8 cellular contexts compared by ENCODE assay signal in the genomic region with DNA sequence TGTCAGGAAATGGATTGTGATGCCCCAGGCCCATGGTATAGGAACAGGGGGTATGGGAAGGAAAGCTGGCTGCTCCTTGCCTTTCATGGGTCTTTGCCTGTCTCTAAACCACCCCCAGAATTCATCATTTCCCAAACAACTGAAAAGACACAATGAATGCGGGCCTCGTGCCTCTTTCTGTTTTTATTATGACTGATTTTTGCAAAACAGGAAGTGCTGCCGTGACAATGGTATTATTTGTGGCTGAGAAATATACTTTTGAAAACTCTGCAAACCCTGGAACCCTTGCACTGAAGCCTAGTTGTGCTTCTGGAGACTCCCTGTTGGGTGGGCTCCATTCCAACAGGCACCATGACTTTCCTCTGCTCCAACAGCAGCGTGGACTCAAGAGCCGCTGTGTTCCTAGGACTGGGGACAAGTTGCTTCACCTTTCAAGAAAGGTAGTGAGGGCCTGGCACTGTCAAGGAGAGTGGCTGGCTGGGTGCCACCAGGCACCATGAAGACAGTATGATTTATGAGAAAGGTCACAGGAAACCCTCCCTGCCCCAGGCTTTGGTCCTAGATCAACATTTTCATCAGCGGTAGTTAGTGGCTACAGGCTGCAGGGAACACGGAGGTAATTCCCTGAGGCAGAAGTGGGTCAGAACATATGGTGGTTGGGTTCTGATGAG. TPM values are rescaled to one million over a fixed set of nuclear protein-coding genes. Genes with fewer than 3 reads are reported as not detected.
DNase-seq lines count a peak whose midpoint lies in the region; ATAC-seq lines count a peak whose summit lies in the region.

No MANE protein-coding gene starts in this region.

- peak; percentile 25 to 78 (median 59) for DNase-seq in right cardiac atrium
- DNase-seq in left ventricle myocardium superior = no peak
- DNase-seq in activated effector memory CD4-positive, alpha-beta T cell treated with anti-CD3 and anti-CD28 coated beads, Interleukin-2, amount 50 U/mL, for 16 hours = peak; percentile 73
- peak in 1 of 2 donors; percentile 69 for DNase-seq in left colon
- DNase-seq in NCI-H446 treated with DMSO at 0.1 percent for 48 hours (lab: John Stamatoyannopoulos, UW) = no peak
- DNase-seq in NCI-H1092 (lab: John Stamatoyannopoulos, UW) = no peak
- DNase-seq in SW480 (ENCODE audit: low spot score) = no peak

- peaks cover 4% of the 10 kb centered on the region for H3K4me1 ChIP-seq in right cardiac atrium (ENCODE audit: control insufficient read depth, insufficient read depth, low read length)

- WGBS in right cardiac atrium = 55% methylated on average over 7 of the region's 7 CpGs

- intact Hi-C loops in right cardiac atrium (cut with DNase I) = no loop called here
- intact Hi-C loops in left ventricle myocardium superior (cut with micrococcal nuclease) = no loop called here
- intact Hi-C loops in left colon (cut with DNase I, micrococcal nuclease) = no loop called here

- no peaks in the 10 kb centered on the region for H3K9me3 ChIP-seq in right cardiac atrium (ENCODE audit: control insufficient read depth, low read length)

- peak; percentile 3 to 53 for ATAC-seq in right cardiac atrium
- no peak for ATAC-seq in left ventricle myocardium superior
- ATAC-seq in left colon = peak; percentile 18
- no peak for ATAC-seq in GM19397 (IDR thresholded peaks at IDR 0.05; ENCODE audit: unreplicated experiment)

- no peak overlapping the region for H3K4me3 ChIP-seq in right cardiac atrium (ENCODE audit: low read length)

- H3K27ac ChIP-seq in right cardiac atrium (ENCODE audit: low read length) = peak overlapping the region; percentile 13

- H3K27me3 ChIP-seq in right cardiac atrium (ENCODE audit: control insufficient read depth, insufficient read depth) = no peaks in the 10 kb centered on the region

RNA-seq across cellular contexts. Expression of gene DGLUCY, which starts 4.8 kb away (rescaled TPM):
- total RNA-seq in right cardiac atrium = 100 to 1,000 TPM; 145 to 208 (median 179) TPM
- polyA plus RNA-seq in right cardiac atrium = 112 TPM
- 254 TPM for total RNA-seq in left ventricle myocardium superior
- 100 to 1,000 TPM in 1 of 2 donors, 10 to 100 TPM in 1; 98.7 to 107 TPM for total RNA-seq in left colon

RNA-seq across cellular contexts. Expression of gene RPS6KA5, which starts 48.6 kb away (rescaled TPM):
- total RNA-seq in right cardiac atrium (10 to 100 TPM in 3 of 4 donors, 1 to 10 TPM in 1; 9.9 to 15.5 (median 13.2) TPM), left ventricle myocardium superior (11.9 TPM), left colon (10 to 100 TPM; 22.1 to 23.3 TPM)
- 2.0 TPM for polyA plus RNA-seq in right cardiac atrium

Comparison
In these comparisons a context has a peak if more than half of its experiments do, and no peak if none do; other contexts are left out.
1. ATAC-seq: peak in right cardiac atrium (2 of 2) and left colon (single experiment); none in left ventricle myocardium superior (single experiment) and GM19397 (single experiment).
2. DNase-seq: peak in right cardiac atrium (3 of 3) and activated effector memory CD4-positive, alpha-beta T cell treated with anti-CD3 and anti-CD28 coated beads, Interleukin-2, amount 50 U/mL, for 16 hours (single experiment); none in left ventricle myocardium superior (single experiment), NCI-H446 treated with DMSO at 0.1 percent for 48 hours (single experiment), NCI-H1092 (single experiment) and SW480 (single experiment).